8 cellular contexts compared by ENCODE assay signal in the genomic region with DNA sequence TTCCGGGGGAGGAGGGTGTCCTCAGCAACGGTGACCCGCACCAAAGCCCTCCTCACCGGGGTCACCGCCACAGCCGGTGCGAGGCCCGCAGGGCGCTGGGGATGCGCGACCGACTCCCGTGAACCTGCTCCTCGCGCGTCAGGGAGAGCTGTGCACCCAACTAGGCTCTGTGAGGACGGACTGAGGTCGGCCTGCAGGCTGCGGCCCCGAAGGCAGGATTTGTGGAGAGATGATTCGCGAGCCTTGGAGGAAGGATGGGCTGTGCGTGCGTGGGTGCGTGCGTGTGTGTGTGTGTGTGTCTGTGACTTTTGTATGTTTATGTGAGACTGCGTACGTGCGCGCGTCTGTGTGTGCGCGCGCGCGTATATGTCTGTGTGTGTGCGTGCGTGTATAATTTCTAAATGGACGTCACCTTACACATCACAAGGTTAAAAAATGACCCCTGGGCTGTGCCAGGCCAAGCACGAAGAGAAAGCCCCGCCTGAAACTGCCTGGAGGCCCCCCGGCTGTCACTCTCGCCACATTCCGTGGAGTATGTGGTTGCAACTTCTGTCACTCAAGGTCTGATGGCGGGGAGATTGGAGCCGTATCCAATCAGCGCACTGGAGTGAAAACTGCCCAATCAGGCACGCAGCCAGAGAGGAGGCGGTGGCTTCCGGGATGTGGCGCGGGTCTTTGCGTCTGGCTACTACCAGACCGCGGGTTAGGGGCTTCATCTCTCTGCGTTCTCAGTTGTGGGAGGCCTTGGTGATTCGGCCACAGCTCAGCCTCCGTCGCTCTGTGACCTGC. TPM values are rescaled to one million over a fixed set of nuclear protein-coding genes. Genes with fewer than 3 reads are reported as not detected.
DNase-seq lines count a peak whose midpoint lies in the region; ATAC-seq, FAIRE-seq and TF ChIP-seq lines count a peak whose summit lies in the region.

TSS of gene ZNF141 (plus strand) at position 672 of the 789 bp plus-strand sequence. CDS start 170 bp downstream, outside the sequence.

- peak; percentile 57 for TF ChIP-seq POLR2A in A549 (IDR thresholded peaks at IDR 0.05; ENCODE audit: low read length)

- CTCF ChIA-PET in A549 (lab: Yijun Ruan, JAX) = no interaction called here

- no peaks in the 10 kb centered on the region for H3K36me3 ChIP-seq in kidney (ENCODE audit: control insufficient read depth in 1 of 2, insufficient read depth in 2 of 2, low read length in 2 of 2)

- H3K4me2 ChIP-seq in A549 = peak within 1 kb of the TSS; percentile 88

- H3K4me1 ChIP-seq in A549 (no peaks in the 10 kb centered on the region), kidney (ENCODE audit: control insufficient read depth in 1 of 2, insufficient read depth in 1 of 2, low read depth in 1 of 2, low read length in 2 of 2) (peaks cover 5 to 10% of the 10 kb centered on the region in 2 donors)

- TF ChIP-seq RAD21 in A549 (conservative IDR thresholded peaks at IDR 0.05 in 1 of 2, IDR thresholded peaks at IDR 0.05 in 1 of 2) = no peak

- intact Hi-C loops in kidney (cut with DNase I) = no loop called here

- H3K4me3 ChIP-seq in A549 (peak within 1 kb of the TSS; percentile 92), choroid plexus epithelial cell (ENCODE audit: low read depth, low read length) (peak within 1 kb of the TSS; percentile 85), kidney (ENCODE audit: low read length in 2 of 2) (peak within 1 kb of the TSS; percentile 91 to 94)

- DNase-seq in A549 (ENCODE audit: low read depth in 1 of 2, low spot score in 1 of 2) (peak; percentile 94 to 96), NCI-H226 (peak; percentile 95), choroid plexus epithelial cell (ENCODE audit: low read depth) (peak; percentile 99), kidney (peak; percentile 98)
- peak; percentile 85 to 87 for DNase-seq in activated CD4-positive, alpha-beta T cell treated with anti-CD3 and anti-CD28 coated beads for 4 hours
- DNase-seq in stimulated activated CD4-positive, alpha-beta T cell treated with anti-CD3 and anti-CD28 coated beads, Interleukin-15, amount 100 ng/mL, for 48 hours (ENCODE audit: low read depth in 2 of 2) = peak; percentile 86 to 88

- H3K9me3 ChIP-seq in A549 (peaks cover 44% of the 10 kb centered on the region), kidney (ENCODE audit: control insufficient read depth in 1 of 2, low read length in 2 of 2) (no peaks in the 10 kb centered on the region)

- H3K9ac ChIP-seq in kidney (ENCODE audit: low read length in 2 of 2) = peak within 1 kb of the TSS; percentile 83 to 95

- 5% methylated on average over 26 of the region's 59 CpGs for WGBS in A549 (ENCODE audit: missing lambda C conversion rate)

- H3K27ac ChIP-seq in A549 (peak within 1 kb of the TSS; percentile 79 to 89), kidney (ENCODE audit: low read depth in 2 of 2, low read length in 2 of 2) (peak within 1 kb of the TSS; percentile 94 to 96)

- POLR2A ChIA-PET in A549 (lab: Yijun Ruan, JAX) = interaction anchor here (0.8 to 1.3 kb wide), 3 partner anchors 136 to 273 kb away, joined by 3 to 4 read pairs (median 3); partner anchors contain the start of gene ZNF718

- ATAC-seq in A549 (peak; percentile 98 to 99), GM18520 (IDR thresholded peaks at IDR 0.05; ENCODE audit: unreplicated experiment) (peak; percentile 99), HG03097 (IDR thresholded peaks at IDR 0.05; ENCODE audit: low FRiP score, unreplicated experiment) (peak; percentile 95)

- no peak for TF ChIP-seq CTCF in A549 (IDR thresholded peaks at IDR 0.05)
- TF ChIP-seq CTCF in choroid plexus epithelial cell (conservative IDR thresholded peaks at IDR 0.05; ENCODE audit: low read depth, low read length) = no peak
- no peak for TF ChIP-seq CTCF in kidney (IDR thresholded peaks at IDR 0.05; ENCODE audit: borderline replicate concordance, extremely low read depth, insufficient read depth)

- FAIRE-seq in A549 (lab: Jason Lieb, UNC) (no peak), kidney (lab: Jason Lieb, UNC) (peak; percentile 98)

- no peak for TF ChIP-seq EP300 in A549 (IDR thresholded peaks at IDR 0.05)

TF ChIP-seq in A549, 52 proteins besides CTCF, POLR2A, EP300 and RAD21:
- 0 out of 5 replicates have a peak, but pooled peaks of 1 of the 2 experiments have one; percentile 26 for TF ChIP-seq JUN (IDR thresholded peaks at IDR 0.05)
- TF ChIP-seq MAZ (IDR thresholded peaks at IDR 0.05; ENCODE audit: borderline replicate concordance, low read depth, low read length) = no peak
- TF ChIP-seq, protein P1, sequence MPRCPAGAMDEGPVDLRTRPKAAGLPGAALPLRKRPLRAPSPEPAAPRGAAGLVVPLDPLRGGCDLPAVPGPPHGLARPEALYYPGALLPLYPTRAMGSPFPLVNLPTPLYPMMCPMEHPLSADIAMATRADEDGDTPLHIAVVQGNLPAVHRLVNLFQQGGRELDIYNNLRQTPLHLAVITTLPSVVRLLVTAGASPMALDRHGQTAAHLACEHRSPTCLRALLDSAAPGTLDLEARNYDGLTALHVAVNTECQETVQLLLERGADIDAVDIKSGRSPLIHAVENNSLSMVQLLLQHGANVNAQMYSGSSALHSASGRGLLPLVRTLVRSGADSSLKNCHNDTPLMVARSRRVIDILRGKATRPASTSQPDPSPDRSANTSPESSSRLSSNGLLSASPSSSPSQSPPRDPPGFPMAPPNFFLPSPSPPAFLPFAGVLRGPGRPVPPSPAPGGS (IDR thresholded peaks at IDR 0.05) = 0 out of 3 replicates have a peak, but pooled peaks have one; percentile 44
- TF ChIP-seq MAFK (IDR thresholded peaks at IDR 0.05; ENCODE audit: partially characterized antibody) = peak; percentile 27
- TF ChIP-seq ESRRA (IDR thresholded peaks at IDR 0.05; ENCODE audit: borderline replicate concordance, low read length) = 0 out of 2 replicates have a peak, but pooled peaks have one; percentile 24
- TF ChIP-seq CBX2 (IDR thresholded peaks at IDR 0.05; ENCODE audit: borderline replicate concordance, low read depth) = no peak
- no peak for TF ChIP-seq FOSB (CRISPR knock-in tag; IDR thresholded peaks at IDR 0.05)
- TF ChIP-seq, protein P2, sequence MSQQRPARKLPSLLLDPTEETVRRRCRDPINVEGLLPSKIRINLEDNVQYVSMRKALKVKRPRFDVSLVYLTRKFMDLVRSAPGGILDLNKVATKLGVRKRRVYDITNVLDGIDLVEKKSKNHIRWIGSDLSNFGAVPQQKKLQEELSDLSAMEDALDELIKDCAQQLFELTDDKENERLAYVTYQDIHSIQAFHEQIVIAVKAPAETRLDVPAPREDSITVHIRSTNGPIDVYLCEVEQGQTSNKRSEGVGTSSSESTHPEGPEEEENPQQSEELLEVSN (IDR thresholded peaks at IDR 0.05; ENCODE audit: borderline replicate concordance, low read depth) = peak; percentile 32; the same call in 1 of the 2 replicates
- TF ChIP-seq MAX (IDR thresholded peaks at IDR 0.05) = peak; percentile 43; the same call in 1 of the 2 replicates
- TF ChIP-seq, protein P3, sequence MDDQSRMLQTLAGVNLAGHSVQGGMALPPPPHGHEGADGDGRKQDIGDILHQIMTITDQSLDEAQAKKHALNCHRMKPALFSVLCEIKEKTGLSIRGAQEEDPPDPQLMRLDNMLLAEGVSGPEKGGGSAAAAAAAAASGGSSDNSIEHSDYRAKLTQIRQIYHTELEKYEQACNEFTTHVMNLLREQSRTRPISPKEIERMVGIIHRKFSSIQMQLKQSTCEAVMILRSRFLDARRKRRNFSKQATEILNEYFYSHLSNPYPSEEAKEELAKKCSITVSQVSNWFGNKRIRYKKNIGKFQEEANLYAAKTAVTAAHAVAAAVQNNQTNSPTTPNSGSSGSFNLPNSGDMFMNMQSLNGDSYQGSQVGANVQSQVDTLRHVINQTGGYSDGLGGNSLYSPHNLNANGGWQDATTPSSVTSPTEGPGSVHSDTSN (IDR thresholded peaks at IDR 0.05) = peak; percentile 98

RNA-seq across cellular contexts. Expression of gene ZNF141, which starts in this region (rescaled TPM):
- polyA plus RNA-seq in A549 (2011; rRNA removed) (4.9 TPM in 2 replicates), A549 (2017; fragmentation: RNase III; extraction: RNeasy Plus Mini Kit Qiagen cat#74134 plus additional on column Dnase treatment) (4.3 to 5.4 TPM (median 5.0 TPM) in 3 replicates), kidney (ENCODE audit: insufficient read depth, low read depth, low replicate concordance) (5.9 TPM)
- 1.4 and 1.8 TPM in 2 replicates for polyA plus RNA-seq in A549 (2012; cell fraction: cytosol; rRNA removed)
- polyA plus RNA-seq in A549 (2012; cell fraction: nucleus; rRNA removed) = 1.2 and 1.7 TPM in 2 replicates
- 4.5 and 5.1 TPM in 2 replicates for polyA minus RNA-seq in A549 (2011; rRNA and poly(A)+ RNA removed)
- 26.6 TPM for total RNA-seq in kidney

Comparison
In these comparisons a context has a peak if more than half of its experiments do, and no peak if none do; other contexts are left out.
1. Peak in every context shown above with its lines: DNase-seq, ATAC-seq, H3K4me3 ChIP-seq and H3K27ac ChIP-seq.